ENCODE assay signal across 4 cellular contexts in the genomic region with DNA sequence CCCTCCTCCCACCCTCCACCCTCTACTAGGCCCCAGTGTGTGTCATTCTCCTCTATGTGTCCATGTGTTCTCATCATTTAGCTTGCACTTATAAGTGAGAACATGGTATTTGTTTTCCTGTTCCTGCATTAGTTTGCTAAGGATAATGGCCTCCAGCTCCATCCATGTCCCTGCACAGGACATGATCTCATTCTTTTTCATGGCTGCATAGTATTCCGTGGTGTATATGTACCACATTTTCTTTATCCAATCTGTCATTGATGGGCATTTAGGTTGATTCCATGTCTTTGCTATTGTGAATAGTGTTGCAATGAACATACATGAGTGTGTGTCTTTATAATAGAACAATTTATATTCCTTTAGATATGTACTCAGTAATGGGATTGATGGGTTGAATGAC.
DNase-seq lines count a peak whose midpoint lies in the region; ATAC-seq, FAIRE-seq and TF ChIP-seq lines count a peak whose summit lies in the region.
"Not testable (repeated sequence)": the region's sequence is repeated elsewhere in the genome, so short reads cannot be mapped to it uniquely, and the experiment has no call there.

No MANE protein-coding gene starts in this region.

- H3K9ac ChIP-seq in astrocyte (ENCODE audit: low read length); K562 (ENCODE audit: insufficient read depth in 1 of 2, low read depth in 2 of 2, low read length in 2 of 2): not testable (repeated sequence)

- H3K79me2 ChIP-seq in astrocyte (ENCODE audit: insufficient read depth, low read length); K562 (ENCODE audit: control insufficient read depth, insufficient read depth, low read length): not testable (repeated sequence)

- FAIRE-seq in astrocyte (lab: Jason Lieb, UNC): peak; percentile 90
- FAIRE-seq in K562 (lab: Jason Lieb, UNC): not testable (repeated sequence)

- not testable (repeated sequence) for TF ChIP-seq RAD21 in K562 (CRISPR knock-in tag; conservative IDR thresholded peaks at IDR 0.05 in 1 of 2, IDR thresholded peaks at IDR 0.05 in 1 of 2)

- 0% methylated on average over 1 of the region's 1 CpG for whole genome bisulfite sequencing in K562 (ENCODE audit: insufficient coverage, low coverage, missing lambda C conversion rate)

- not testable (repeated sequence) for H3K9me3 Mint-ChIP-seq in astrocyte (ENCODE audit: unreplicated experiment)

- H3K27ac ChIP-seq in HEK293 (ENCODE audit: extremely low read depth, low read depth, low read length); astrocyte (ENCODE audit: low read depth, low read length); K562 (ENCODE audit: extremely low read depth, low read depth, low read length): not testable (repeated sequence)

- H3K36me3 Mint-ChIP-seq in astrocyte (ENCODE audit: low read depth, unreplicated experiment): not testable (repeated sequence)

- H3K27me3 ChIP-seq in astrocyte (ENCODE audit: insufficient read depth, low read length); K562 (ENCODE audit: control insufficient read depth in 2 of 2, insufficient read depth in 2 of 2, low read length in 2 of 2): not testable (repeated sequence)

- CTCF ChIA-PET in HEK293 (lab: Yijun Ruan, JAX): interaction anchor here (2.1 kb wide), 1 partner anchor 10 kb away, joined by 6 read pairs; no protein-coding TSS in a partner anchor
- CTCF ChIA-PET in K562 (lab: Yijun Ruan, JAX; ENCODE audit: low intra/inter-chr PET ratio): not testable (repeated sequence)

- H3K27me3 Mint-ChIP-seq in astrocyte (ENCODE audit: low read depth, unreplicated experiment): not testable (repeated sequence)

- ATAC-seq in SK-N-SH treated with all-trans-retinoic acid at 6 μM for 48 hours, K562: not testable (repeated sequence)

- H4K20me1 ChIP-seq in astrocyte (ENCODE audit: insufficient read depth, low read length); K562 (replicated peaks; ENCODE audit: control insufficient read depth, insufficient read depth, low read length): not testable (repeated sequence)

- intact Hi-C loops in K562 (cut with micrococcal nuclease): not testable (repeated sequence)

- H3K4me2 ChIP-seq in astrocyte (ENCODE audit: low read length); K562 (ENCODE audit: insufficient read depth, low read length): not testable (repeated sequence)

- not testable (repeated sequence) for TF ChIP-seq POLR2A in K562 (conservative IDR thresholded peaks at IDR 0.05)

- not testable (repeated sequence) for BruUV-seq in K562 (replicated peaks; lab: Mats Ljungman, UMichigan)

- H3K4me1 Mint-ChIP-seq in astrocyte (ENCODE audit: low read depth, unreplicated experiment): not testable (repeated sequence)

- in situ Hi-C loops in K562 (cut with MboI): not testable (repeated sequence)

- TF ChIP-seq CTCF in HEK293 (tag by site-specific recombination; IDR thresholded peaks at IDR 0.05); astrocyte (IDR thresholded peaks at IDR 0.05; ENCODE audit: insufficient read depth, low read depth, low read length); K562 (IDR thresholded peaks at IDR 0.05 in 2 of 3, conservative IDR thresholded peaks at IDR 0.05 in 1 of 3; ENCODE audit: insufficient read depth in 2 of 3, low read depth in 1 of 3, low read length in 3 of 3): not testable (repeated sequence)

- not testable (repeated sequence) for H3K4me1 ChIP-seq in HEK293 (ENCODE audit: control insufficient read depth, insufficient read depth, low read length); astrocyte (ENCODE audit: insufficient read depth, low read length); K562 (replicated peaks in 1 of 2; ENCODE audit: control insufficient read depth in 2 of 2, insufficient read depth in 2 of 2, low read length in 2 of 2)

- not testable (repeated sequence) for H3K4me3 Mint-ChIP-seq in astrocyte (ENCODE audit: unreplicated experiment)

- not testable (repeated sequence) for H3K9me3 ChIP-seq in HEK293 (ENCODE audit: control insufficient read depth, insufficient read depth, low read depth, low read length); astrocyte (ENCODE audit: insufficient read depth, low read depth, low read length); K562 (replicated peaks; ENCODE audit: control insufficient read depth, insufficient read depth, low read depth, low read length)

- not testable (repeated sequence) for H3K27ac Mint-ChIP-seq in astrocyte (ENCODE audit: unreplicated experiment)

- not testable (repeated sequence) for H3K4me3 ChIP-seq in HEK293 (ENCODE audit: low read depth, low read length); astrocyte (ENCODE audit: insufficient read depth, low read depth, low read length); K562

- not testable (repeated sequence) for H3K9me1 ChIP-seq in K562 (ENCODE audit: control insufficient read depth, insufficient read depth, low read length)

- H3K36me3 ChIP-seq in HEK293 (ENCODE audit: control insufficient read depth in 2 of 2, insufficient read depth in 1 of 2, low read length in 2 of 2); astrocyte (ENCODE audit: insufficient read depth, low read length); K562 (ENCODE audit: control insufficient read depth, insufficient read depth, low read length): not testable (repeated sequence)

- not testable (repeated sequence) for DNase-seq in astrocyte (ENCODE audit: low read depth); K562 (ENCODE audit: extremely low read depth in 1 of 4, low spot score in 3 of 4)

- TF ChIP-seq EP300 in K562 (IDR thresholded peaks at IDR 0.05; ENCODE audit: low read length): not testable (repeated sequence)

- H2AFZ ChIP-seq in astrocyte (ENCODE audit: low read depth, low read length); K562 (ENCODE audit: low read depth, low read length): not testable (repeated sequence)

- POLR2A ChIA-PET in HEK293 (lab: Yijun Ruan, JAX); K562 (lab: Yijun Ruan, JAX): not testable (repeated sequence)

TF ChIP-seq in HEK293, 187 proteins besides CTCF, POLR2A, EP300 and RAD21:
- peak; percentile 91 for TF ChIP-seq ZNF146 (tag by site-specific recombination; IDR thresholded peaks at IDR 0.05)

TF ChIP-seq in SK-N-SH treated with all-trans-retinoic acid at 6 μM for 48 hours, 23 proteins besides CTCF, POLR2A, EP300 and RAD21:
- TF ChIP-seq ZNF8 (CRISPR knock-in tag; IDR thresholded peaks at IDR 0.05): peak; percentile 40; the same call in 1 of the 2 replicates

TF ChIP-seq in K562, 482 proteins besides CTCF, POLR2A, EP300 and RAD21:
- peak; percentile 59 for TF ChIP-seq ZNF146 (CRISPR knock-in tag; IDR thresholded peaks at IDR 0.05; ENCODE audit: unreplicated experiment)
